Comparison of ENCODE assay signal across 8 cellular contexts in genomic region chr1:156118175-156118868, GRCh38. TPM values are rescaled to one million over a fixed set of nuclear protein-coding genes. Genes with fewer than 3 reads are reported as not detected.
DNase-seq lines count a peak whose midpoint lies in the region; ATAC-seq and TF ChIP-seq lines count a peak whose summit lies in the region.

No MANE protein-coding gene starts in this region.

- H3K27ac ChIP-seq in PC-9 (peak overlapping the region; percentile 51), endodermal cell (ENCODE audit: low read depth, low read length) (no peak overlapping the region), muscle layer of colon (ENCODE audit: low read depth, low read length) (peak overlapping the region; percentile 90)
- no peak overlapping the region for H3K27ac ChIP-seq in naive thymus-derived CD4-positive, alpha-beta T cell (ENCODE audit: low read depth, low read length)

- peak overlapping the region; percentile 25 for H3K4me3 Mint-ChIP-seq in endodermal cell
- H3K4me3 Mint-ChIP-seq in naive thymus-derived CD4-positive, alpha-beta T cell, result no peak overlapping the region

- peaks cover 84% of the 10 kb centered on the region for H3K79me2 ChIP-seq in PC-9 (ENCODE audit: low read depth)

- CTCF ChIA-PET in PC-9 (lab: Charles Lee), result interaction anchor here (0.6 to 0.7 kb wide), 2 partner anchors 22 to 339 kb away, joined by 3 read pairs; no protein-coding TSS in a partner anchor
- CTCF ChIA-PET in naive thymus-derived CD4-positive, alpha-beta T cell (lab: Charles Lee), result interaction anchor here (0.7 to 3.3 kb wide), 3 partner anchors 11 to 68 kb away, joined by 3 to 18 read pairs (median 4); no protein-coding TSS in a partner anchor

- peaks cover 51% of the 10 kb centered on the region for H4K20me1 ChIP-seq in PC-9 (ENCODE audit: insufficient read depth)

- H3K36me3 Mint-ChIP-seq in endodermal cell (ENCODE audit: low read depth), result peaks cover 5% of the 10 kb centered on the region
- H3K36me3 Mint-ChIP-seq in naive thymus-derived CD4-positive, alpha-beta T cell, result no peaks in the 10 kb centered on the region

- H3F3A ChIP-seq in PC-9 (ENCODE audit: insufficient read depth, low read depth), result peaks cover 65% of the 10 kb centered on the region

- H3K4me3 ChIP-seq in PC-9 (peak overlapping the region; percentile 100), endodermal cell (ENCODE audit: low read length) (peak overlapping the region; percentile 2), muscle layer of colon (ENCODE audit: low read depth in 1 of 2, low read length in 2 of 2) (peak overlapping the region; percentile 25 to 100)
- H3K4me3 ChIP-seq in naive thymus-derived CD4-positive, alpha-beta T cell (ENCODE audit: low read length), result no peak overlapping the region

- H3K9me3 ChIP-seq in PC-9 (ENCODE audit: insufficient read depth, low read depth), result no peaks in the 10 kb centered on the region
- H3K9me3 ChIP-seq in endodermal cell (ENCODE audit: control insufficient read depth, low read length), result no peaks in the 10 kb centered on the region
- H3K9me3 ChIP-seq in muscle layer of colon (ENCODE audit: low read length), result no peaks in the 10 kb centered on the region
- H3K9me3 ChIP-seq in naive thymus-derived CD4-positive, alpha-beta T cell (ENCODE audit: control insufficient read depth in 2 of 3, low read length in 3 of 3), result no peaks in the 10 kb centered on the region

- peak overlapping the region; percentile 99 for H3K4me2 ChIP-seq in PC-9

- no TSS peak for BruUV-seq in PC-9 (replicated peaks; lab: Mats Ljungman, UMichigan)

- H2AFZ ChIP-seq in PC-9, result no peak overlapping the region

- 79 to 87% methylated on average over 4 to 8 of the region's 8 CpGs for WGBS in endodermal cell (ENCODE audit: insufficient coverage in 1 of 2, insufficient read length in 1 of 2), 2 experiments

- peaks cover 47% of the 10 kb centered on the region for H3K4me1 Mint-ChIP-seq in endodermal cell
- H3K4me1 Mint-ChIP-seq in naive thymus-derived CD4-positive, alpha-beta T cell, result peaks cover 8 to 43% (median 23%) of the 10 kb centered on the region in 7 donors

- no peaks in the 10 kb centered on the region for H3K9me2 ChIP-seq in PC-9 (ENCODE audit: insufficient read depth)

- ATAC-seq in naive thymus-derived CD4-positive, alpha-beta T cell, result no peak

- DNase-seq in A172 (ENCODE audit: low spot score) (peak; percentile 67), PC-9 (peak in 1 of 2 experiments; percentile 63), endodermal cell (no peak)
- DNase-seq in naive thymus-derived CD4-positive, alpha-beta T cell, result no peak
- no peak for DNase-seq in activated CD4-positive, alpha-beta T cell treated with anti-CD3 and anti-CD28 coated beads for 48 hours
- no peak for DNase-seq in stimulated activated CD4-positive, alpha-beta T cell treated with anti-CD3 and anti-CD28 coated beads, Interleukin-15, amount 100 ng/mL, for 24 hours
- no peak for DNase-seq in activated CD4-positive, alpha-beta T cell treated with anti-CD3 and anti-CD28 coated beads, Interleukin-2, amount 50 U/mL, for 1 hour

- H3K27ac Mint-ChIP-seq in endodermal cell, result no peak overlapping the region
- peak overlapping the region in 1 of 9 donors; percentile 42 for H3K27ac Mint-ChIP-seq in naive thymus-derived CD4-positive, alpha-beta T cell

- POLR2A ChIA-PET in PC-9 (lab: Charles Lee; ENCODE audit: unreplicated experiment), result interaction anchor here (0.6 to 0.8 kb wide), 3 partner anchors 9 to 115 kb away, joined by 3 to 10 read pairs (median 4); no protein-coding TSS in a partner anchor
- POLR2A ChIA-PET in naive thymus-derived CD4-positive, alpha-beta T cell (lab: Charles Lee), result interaction anchor here (1.4 kb wide), 1 partner anchor 9 kb away, joined by 3 read pairs; no protein-coding TSS in a partner anchor

- H3K27me3 Mint-ChIP-seq in endodermal cell (ENCODE audit: insufficient read depth), result peaks cover 9% of the 10 kb centered on the region
- peaks cover 27 to 48% (median 29%) of the 10 kb centered on the region in 5 donors for H3K27me3 Mint-ChIP-seq in naive thymus-derived CD4-positive, alpha-beta T cell

- intact Hi-C loops in PC-9 (cut with micrococcal nuclease; ENCODE audit: unreplicated experiment), result no loop called here
- intact Hi-C loops in naive thymus-derived CD4-positive, alpha-beta T cell (cut with micrococcal nuclease), result no loop called here

- TF ChIP-seq CTCF in PC-9 (conservative IDR thresholded peaks at IDR 0.05) (no peak), endodermal cell (conservative IDR thresholded peaks at IDR 0.05) (no peak)

- peaks cover 75% of the 10 kb centered on the region for H3K4me1 ChIP-seq in PC-9 (replicated peaks; ENCODE audit: insufficient read depth)
- peaks cover 17% of the 10 kb centered on the region for H3K4me1 ChIP-seq in endodermal cell (ENCODE audit: control insufficient read depth, insufficient read depth, low read length)
- peaks cover 61% of the 10 kb centered on the region for H3K4me1 ChIP-seq in muscle layer of colon (ENCODE audit: insufficient read depth, low read length)
- H3K4me1 ChIP-seq in naive thymus-derived CD4-positive, alpha-beta T cell (ENCODE audit: control insufficient read depth in 2 of 2, insufficient read depth in 2 of 2, low read length in 2 of 2), result peaks cover 12 to 14% of the 10 kb centered on the region in 2 donors

- no peak overlapping the region for H3K9ac ChIP-seq in endodermal cell (ENCODE audit: extremely low read depth, low read length, poor library complexity, severe bottlenecking)
- H3K9ac ChIP-seq in muscle layer of colon (ENCODE audit: low read length), result peak overlapping the region; percentile 70

- peaks cover 16% of the 10 kb centered on the region; the same call in 1 of the 2 replicates for H3K36me3 ChIP-seq in PC-9 (ENCODE audit: low read depth)
- H3K36me3 ChIP-seq in endodermal cell (ENCODE audit: control insufficient read depth, insufficient read depth, low read length), result peaks cover 23% of the 10 kb centered on the region
- peaks cover 21% of the 10 kb centered on the region for H3K36me3 ChIP-seq in muscle layer of colon (ENCODE audit: insufficient read depth, low read length)
- H3K36me3 ChIP-seq in naive thymus-derived CD4-positive, alpha-beta T cell (ENCODE audit: control insufficient read depth in 2 of 3, insufficient read depth in 3 of 3, low read length in 3 of 3), result no peaks in the 10 kb centered on the region

- no peaks in the 10 kb centered on the region for H3K9me3 Mint-ChIP-seq in endodermal cell
- H3K9me3 Mint-ChIP-seq in naive thymus-derived CD4-positive, alpha-beta T cell, result peaks cover 0 to 2% (median 0%) of the 10 kb centered on the region in 11 donors

- H3K27me3 ChIP-seq in PC-9 (ENCODE audit: insufficient read depth, low read depth) (no peaks in the 10 kb centered on the region), endodermal cell (ENCODE audit: control insufficient read depth, insufficient read depth, low read length, poor library complexity, severe bottlenecking) (no peaks in the 10 kb centered on the region), muscle layer of colon (ENCODE audit: control insufficient read depth in 1 of 2, insufficient read depth in 2 of 2, low read length in 2 of 2) (no peaks in the 10 kb centered on the region)
- H3K27me3 ChIP-seq in naive thymus-derived CD4-positive, alpha-beta T cell (ENCODE audit: control insufficient read depth in 2 of 2, insufficient read depth in 2 of 2, low read length in 2 of 2), result peaks cover 0 to 12% of the 10 kb centered on the region in 2 donors

RNA-seq across cellular contexts. Expression of gene LMNA, which starts 3.8 kb away (rescaled TPM):
- total RNA-seq in A172 (2014; rRNA removed; shearing (Covaris generic)), result 1,695 and 2,065 TPM in 2 replicates
- 569 and 580 TPM in 2 replicates for total RNA-seq in PC-9 (2021)
- total RNA-seq in endodermal cell, result 10 to 100 TPM; 41.2 to 42.0 TPM
- polyA plus RNA-seq in endodermal cell (2013, experiment 1 of 2), result 46.3 TPM
- polyA plus RNA-seq in endodermal cell (2013, experiment 2 of 2), result 45.5 TPM
- total RNA-seq in naive thymus-derived CD4-positive, alpha-beta T cell, result 100 to 1,000 TPM in 2 of 5 experiments, 10 to 100 TPM in 1, 1 to 10 TPM in 2; 5.5 to 470 (median 18.0) TPM
- under 1 TPM in 1 of 2 donors, not detected in 1; 0.20 TPM for polyA plus RNA-seq in naive thymus-derived CD4-positive, alpha-beta T cell

RNA-seq across cellular contexts. Expression of gene SEMA4A, which starts 35.1 kb away (rescaled TPM):
- total RNA-seq in A172 (2014; rRNA removed; shearing (Covaris generic)), result 0.31 TPM in 1 of 2 replicates, not detected in the other
- total RNA-seq in PC-9 (2021) (16.2 and 19.1 TPM in 2 replicates), endodermal cell (10 to 100 TPM in 1 of 2 donors, 1 to 10 TPM in 1; 6.4 to 10.3 TPM)
- polyA plus RNA-seq in endodermal cell (2013, experiment 1 of 2), result 5.0 TPM
- polyA plus RNA-seq in endodermal cell (2013, experiment 2 of 2), result 3.4 TPM
- total RNA-seq in naive thymus-derived CD4-positive, alpha-beta T cell, result 10 to 100 TPM in 1 of 5 experiments, 1 to 10 TPM in 4; 1.8 to 48.6 (median 3.8) TPM
- under 1 TPM; 0.06 to 0.24 TPM for polyA plus RNA-seq in naive thymus-derived CD4-positive, alpha-beta T cell

RNA-seq across cellular contexts. Expression of gene MEX3A, which starts 36.1 kb away (rescaled TPM):
- total RNA-seq in A172 (2014; rRNA removed; shearing (Covaris generic)), result 11.2 and 12.5 TPM in 2 replicates
- total RNA-seq in PC-9 (2021) (6.6 and 7.2 TPM in 2 replicates), endodermal cell (10 to 100 TPM; 91.8 to 94.3 TPM)
- 91.4 TPM for polyA plus RNA-seq in endodermal cell (2013, experiment 1 of 2)
- polyA plus RNA-seq in endodermal cell (2013, experiment 2 of 2), result 89.4 TPM
- under 1 TPM in 4 of 5 experiments, not detected in 1; 0.05 to 0.15 (median 0.13) TPM for total RNA-seq in naive thymus-derived CD4-positive, alpha-beta T cell
- not detected for polyA plus RNA-seq in naive thymus-derived CD4-positive, alpha-beta T cell

RNA-seq across cellular contexts. Expression of gene RAB25, which starts 57.4 kb away (rescaled TPM):
- total RNA-seq in A172 (2014; rRNA removed; shearing (Covaris generic)), result 0.12 TPM in 1 of 2 replicates, not detected in the other
- total RNA-seq in PC-9 (2021) (129 and 194 TPM in 2 replicates), endodermal cell (10 to 100 TPM; 82.0 to 84.4 TPM)
- 10.3 TPM for polyA plus RNA-seq in endodermal cell (2013, experiment 1 of 2)
- 7.8 TPM for polyA plus RNA-seq in endodermal cell (2013, experiment 2 of 2)
- 1 to 10 TPM in 4 of 5 experiments, not detected in 1; 1.1 to 2.7 (median 2.2) TPM for total RNA-seq in naive thymus-derived CD4-positive, alpha-beta T cell
- 1 to 10 TPM; 1.5 to 1.8 TPM for polyA plus RNA-seq in naive thymus-derived CD4-positive, alpha-beta T cell

Comparison
In these comparisons a context has a peak if more than half of its experiments do, and no peak if none do; other contexts are left out.
1. H3K27ac ChIP-seq: peak in PC-9 (single experiment) and muscle layer of colon (single experiment); none in endodermal cell (single experiment) and naive thymus-derived CD4-positive, alpha-beta T cell (single experiment).